Comparison of ENCODE assay signal across 22 cellular contexts in the genomic region with DNA sequence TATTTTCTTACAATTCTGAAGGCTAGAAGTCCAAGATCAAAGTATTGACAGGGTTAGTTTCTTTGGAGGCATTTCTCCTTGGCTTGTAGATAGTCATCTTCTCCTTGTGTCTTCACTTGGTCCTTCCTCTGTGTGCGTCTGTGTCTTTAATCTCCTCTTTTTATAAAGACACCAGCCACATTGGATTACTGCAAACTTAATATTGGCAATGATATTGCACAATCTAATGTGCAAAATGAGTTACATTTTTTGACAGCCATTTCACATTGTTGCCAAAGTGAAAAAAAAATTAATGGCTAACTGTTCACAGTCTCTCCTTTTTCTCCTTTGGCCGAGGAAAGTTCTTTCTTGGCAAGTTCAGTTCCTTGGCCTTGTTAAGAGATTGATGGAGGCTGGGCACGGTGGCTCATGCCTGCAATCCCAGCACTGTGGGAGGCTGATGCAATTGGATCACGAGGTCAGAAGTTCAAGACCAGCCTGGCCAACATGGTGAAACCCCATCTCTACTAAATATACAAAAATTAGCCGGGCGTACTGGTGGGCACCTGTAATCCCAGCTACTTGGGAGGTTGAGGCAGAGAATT.
DNase-seq lines count a peak whose midpoint lies in the region; ATAC-seq and TF ChIP-seq lines count a peak whose summit lies in the region.
"Had no signal": no experiment of that assay in that cellular context is flagged by ENCODE, and none has a peak within 500 bp of the region (broad histone marks: within the 10 kb centered on the region; RNA-seq: fewer than 3 reads in every experiment).

No MANE protein-coding gene starts in this region.

- H3K36me3 ChIP-seq in IMR-90 (ENCODE audit: control insufficient read depth, insufficient read depth, low read length): no peaks in the 10 kb centered on the region
- H3K36me3 ChIP-seq in adipocyte (ENCODE audit: control insufficient read depth, insufficient read depth, low read length, severe bottlenecking): no peaks in the 10 kb centered on the region
- no peaks in the 10 kb centered on the region for H3K36me3 ChIP-seq in left lung
- H3K36me3 ChIP-seq in uterus: no peaks in the 10 kb centered on the region
- H3K36me3 ChIP-seq: BLaER1, SJSA1 had no signal

- no peak for ATAC-seq in IMR-90 (ENCODE audit: low read depth)
- peak; percentile 22 for ATAC-seq in left lung
- ATAC-seq: GM12878, Panc1 had no signal

- no peaks in the 10 kb centered on the region; the same call in 1 of the 2 replicates for H3K9me1 ChIP-seq in IMR-90 (ENCODE audit: insufficient read depth, low read length)

- no peak overlapping the region for H4K91ac ChIP-seq in IMR-90 (ENCODE audit: insufficient read depth, low read depth, low read length)

- no peak overlapping the region for H2AFZ ChIP-seq in IMR-90 (replicated peaks; ENCODE audit: low read length, poor library complexity)

- H3K14ac ChIP-seq in IMR-90 (replicated peaks; ENCODE audit: low read depth, low read length): no peak overlapping the region

- intact Hi-C loops in IMR-90 (cut with micrococcal nuclease): no loop called here
- intact Hi-C loops in left lung (cut with DNase I): no loop called here
- intact Hi-C loops in uterus (cut with DNase I; ENCODE audit: low total_unique reads): no loop called here

- TF ChIP-seq POLR2A in IMR-90 (IDR thresholded peaks at IDR 0.05; ENCODE audit: low read depth, low read length) (no peak), uterus (IDR thresholded peaks at IDR 0.05) (no peak)

- H3K56ac ChIP-seq in IMR-90 (ENCODE audit: extremely low read depth, insufficient read depth, low read length): no peak overlapping the region

- H3K23ac ChIP-seq in IMR-90 (ENCODE audit: low read depth, low read length): no peak overlapping the region

- no peak overlapping the region for H3K4ac ChIP-seq in IMR-90 (ENCODE audit: low read depth, low read length)

- no peak overlapping the region for H3K18ac ChIP-seq in IMR-90 (ENCODE audit: low read depth, low read length)

- BruUV-seq in IMR-90 (replicated peaks; lab: Mats Ljungman, UMichigan): no TSS peak

- H2BK120ac ChIP-seq in IMR-90 (ENCODE audit: low read depth, low read length): no peak overlapping the region

- H3K27ac ChIP-seq in IMR-90 (ENCODE audit: insufficient read depth, low read length) (no peak overlapping the region), left lung (no peak overlapping the region), uterus (peak overlapping the region; percentile 17 to 54)
- H3K27ac ChIP-seq: BLaER1, KMS-11 had no signal

- no peaks in the 10 kb centered on the region for H3K79me1 ChIP-seq in IMR-90 (ENCODE audit: low read depth in 1 of 2, low read length in 2 of 2)

- in situ Hi-C loops in IMR-90 (cut with MboI; ENCODE audit: low sequenced_read_pairs): no loop called here

- dilution Hi-C loops in IMR-90 (cut with HindIII; ENCODE audit: low sequenced_read_pairs, unreplicated experiment): no loop called here

- no peaks in the 10 kb centered on the region; the same call in 1 of the 2 replicates for H3K9me3 ChIP-seq in IMR-90 (ENCODE audit: control insufficient read depth, insufficient read depth, low read length)
- H3K9me3 ChIP-seq in adipocyte (ENCODE audit: control insufficient read depth, low read length): peaks cover 9% of the 10 kb centered on the region
- H3K9me3 ChIP-seq in left lung: peaks cover 0 to 18% of the 10 kb centered on the region in 2 donors
- peaks cover 0 to 9% of the 10 kb centered on the region in 2 donors for H3K9me3 ChIP-seq in uterus

- TF ChIP-seq RAD21 in IMR-90 (IDR thresholded peaks at IDR 0.05; ENCODE audit: low read length): no peak

- DNase-seq in IMR-90: no peak
- DNase-seq in adipocyte (ENCODE audit: low read depth): no peak
- DNase-seq in left lung: no peak
- peak in 1 of 2 donors; percentile 48 for DNase-seq in uterus
- no peak for DNase-seq in HUDEP-2 (lab: John Stamatoyannopoulos, UW; ENCODE audit: unreplicated experiment in 76 of 76)
- DNase-seq in SKM-1 (lab: John Stamatoyannopoulos, UW; ENCODE audit: unreplicated experiment): no peak
- no peak for DNase-seq in ureter (ENCODE audit: low spot score)
- DNase-seq: CD4-positive, alpha-beta T cell; COR-L47; DMS79 treated with DMSO at 0.1 percent for 48 hours; H9; HFFc6; NCI-H1105; NCI-H2029 treated with DMSO at 0.1 percent for 48 hours; NCI-H226; NCI-H524; NCI-H774 had no signal

- no peak overlapping the region for H2BK15ac ChIP-seq in IMR-90 (ENCODE audit: low read depth, low read length)

- POLR2A ChIA-PET in IMR-90 (lab: Charles Lee; ENCODE audit: unreplicated experiment): no interaction called here

- H4K20me1 ChIP-seq in IMR-90 (ENCODE audit: insufficient read depth, low read length): no peaks in the 10 kb centered on the region
- H4K20me1 ChIP-seq: BLaER1 had no signal

- H3K9ac ChIP-seq in IMR-90 (ENCODE audit: low read depth, low read length): no peak overlapping the region
- peak overlapping the region; percentile 78 for H3K9ac ChIP-seq in adipocyte (ENCODE audit: low read length)
- H3K9ac ChIP-seq: BLaER1, KMS-11 had no signal

- no peak overlapping the region for H4K8ac ChIP-seq in IMR-90 (ENCODE audit: low read depth in 2 of 2, low read length in 2 of 2)

- H3K27me3 ChIP-seq in IMR-90 (ENCODE audit: control insufficient read depth, insufficient read depth, low read length) (no peaks in the 10 kb centered on the region), adipocyte (replicated peaks; ENCODE audit: control insufficient read depth, insufficient read depth, low read length) (no peaks in the 10 kb centered on the region), left lung (no peaks in the 10 kb centered on the region), uterus (no peaks in the 10 kb centered on the region)
- H3K27me3 ChIP-seq: BLaER1, SJSA1 had no signal

- no peak overlapping the region for H3K4me3 ChIP-seq in IMR-90 (ENCODE audit: insufficient read depth, low read depth, low read length)
- peak overlapping the region; percentile 54 for H3K4me3 ChIP-seq in adipocyte (ENCODE audit: low read length)
- no peak overlapping the region for H3K4me3 ChIP-seq in left lung
- H3K4me3 ChIP-seq in uterus: no peak overlapping the region
- H3K4me3 ChIP-seq: BLaER1, GM12878, SJSA1 had no signal

- no peak for TF ChIP-seq CTCF in IMR-90 (conservative IDR thresholded peaks at IDR 0.05; ENCODE audit: low read depth, low read length)
- no peak for TF ChIP-seq CTCF in left lung (IDR thresholded peaks at IDR 0.05)
- no peak for TF ChIP-seq CTCF in uterus (IDR thresholded peaks at IDR 0.05)

- no peak overlapping the region for H2BK20ac ChIP-seq in IMR-90 (ENCODE audit: low read depth, low read length)

- H2BK5ac ChIP-seq in IMR-90 (ENCODE audit: low read depth, low read length, poor library complexity, severe bottlenecking): no peak overlapping the region

- H3K4me2 ChIP-seq in IMR-90 (ENCODE audit: low read depth, low read length): no peak overlapping the region
- H3K4me2 ChIP-seq: BLaER1, KMS-11 had no signal

- H4K5ac ChIP-seq in IMR-90 (ENCODE audit: low read depth, low read length): no peak overlapping the region

- CTCF ChIA-PET in IMR-90 (lab: Yijun Ruan, JAX): no interaction called here

- H3K4me1 ChIP-seq in IMR-90 (ENCODE audit: control insufficient read depth, insufficient read depth, low read length): no peaks in the 10 kb centered on the region
- peaks cover 22% of the 10 kb centered on the region for H3K4me1 ChIP-seq in adipocyte (ENCODE audit: control insufficient read depth, insufficient read depth, low read length)
- no peaks in the 10 kb centered on the region for H3K4me1 ChIP-seq in left lung
- H3K4me1 ChIP-seq in uterus: peaks cover 0 to 6% of the 10 kb centered on the region in 2 donors
- H3K4me1 ChIP-seq: BLaER1 had no signal

- no peak overlapping the region for H2AK5ac ChIP-seq in IMR-90 (ENCODE audit: low read depth, low read length)

- H2AK9ac ChIP-seq in IMR-90 (replicated peaks; ENCODE audit: low read depth, low read length, poor library complexity): no peak overlapping the region

- WGBS in IMR-90 (ENCODE audit: extremely low coverage in 2 of 2, insufficient read length in 1 of 2), 2 experiments: no CpG with 5 or more reads among the region's 6 CpGs

TF ChIP-seq in IMR-90, 13 proteins besides CTCF, POLR2A, EP300 and RAD21:
- TF ChIP-seq CEBPB (IDR thresholded peaks at IDR 0.05; ENCODE audit: low read depth, low read length): peak; percentile 68; the same call in 1 of the 2 replicates
- TF ChIP-seq BHLHE40 (IDR thresholded peaks at IDR 0.05; ENCODE audit: low read depth, low read length): no peak
- no peak for TF ChIP-seq RCOR1 (IDR thresholded peaks at IDR 0.05; ENCODE audit: insufficient replicate concordance, low read length)
- no peak for TF ChIP-seq MAFK (IDR thresholded peaks at IDR 0.05; ENCODE audit: low read depth, low read length)
- TF ChIP-seq MXI1 (IDR thresholded peaks at IDR 0.05; ENCODE audit: borderline replicate concordance, low read depth, low read length): no peak
- no peak for TF ChIP-seq CHD1 (IDR thresholded peaks at IDR 0.05; ENCODE audit: low read depth, low read length)

Comparison
In these comparisons a context has a peak if more than half of its experiments do, and no peak if none do; other contexts are left out.
1. H3K27ac ChIP-seq: peak in uterus (2 of 2); none in IMR-90 (single experiment) and left lung (0 of 2).